In the genomic region with DNA sequence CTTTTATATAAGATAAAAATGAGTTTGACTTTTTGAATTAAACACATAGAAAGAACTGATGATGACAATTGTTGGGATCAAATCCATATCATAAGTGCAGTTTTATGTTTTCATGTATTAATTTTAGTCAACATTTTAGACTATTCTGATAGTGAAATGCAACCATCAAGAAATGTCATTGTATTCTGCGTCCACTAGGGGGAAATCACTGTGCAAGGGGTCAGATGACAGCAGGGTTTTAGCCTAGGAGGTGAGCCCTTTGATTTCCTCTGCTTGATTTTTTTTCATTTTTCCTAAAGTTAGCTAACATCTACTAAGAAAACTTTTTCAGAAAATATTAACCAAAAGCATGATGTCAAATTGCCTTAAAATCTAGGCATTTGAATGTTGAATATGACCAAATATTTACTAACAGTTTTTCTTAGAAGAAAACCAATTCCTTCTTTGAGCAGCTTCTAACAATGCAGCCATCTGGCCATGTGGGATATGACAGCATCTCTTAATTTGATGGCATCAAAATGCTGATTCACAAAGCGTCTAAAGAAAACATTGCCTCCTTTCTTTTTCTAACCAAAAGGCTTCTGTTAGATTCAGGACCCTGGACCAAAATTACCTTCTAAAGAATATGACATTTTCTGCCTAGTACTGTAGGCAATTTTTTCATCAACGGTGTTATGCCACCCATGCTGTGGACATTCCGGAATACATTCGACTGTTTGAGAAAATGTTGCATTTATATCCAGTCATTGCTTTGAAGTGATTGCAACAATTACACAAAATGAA, we compare ENCODE assay signal across 9 cellular contexts.
A peak's percentile ranks its signal among the peaks of the same experiment; 100 is the strongest.
DNase-seq lines count a peak whose midpoint lies in the region; ATAC-seq and TF ChIP-seq lines count a peak whose summit lies in the region.
"Had no signal": no experiment of that assay in that cellular context is flagged by ENCODE, and none has a peak within 500 bp of the region (broad histone marks: within the 10 kb centered on the region; RNA-seq: fewer than 3 reads in every experiment).

No MANE protein-coding gene starts in this region.

- H3K9me2 ChIP-seq in Karpas-422 (replicated peaks; ENCODE audit: insufficient read depth, low read length): no peaks in the 10 kb centered on the region

- H3K27me3 Mint-ChIP-seq in T-cell: no peaks in the 10 kb centered on the region
- no peaks in the 10 kb centered on the region for H3K27me3 Mint-ChIP-seq in CD4-positive, alpha-beta memory T cell
- H3K27me3 Mint-ChIP-seq: CD4-positive, CD25-positive, alpha-beta regulatory T cell had no signal

- intact Hi-C loops in ascending aorta (cut with DNase I): no loop called here
- intact Hi-C loops in mucosa of descending colon (cut with DNase I, micrococcal nuclease): no loop called here
- intact Hi-C loops in CD4-positive, alpha-beta memory T cell (cut with micrococcal nuclease): no loop called here

- H3K27ac ChIP-seq in Karpas-422 (ENCODE audit: low read length): no peak overlapping the region
- H3K27ac ChIP-seq in ascending aorta: no peak overlapping the region
- no peak overlapping the region for H3K27ac ChIP-seq in CD4-positive, alpha-beta memory T cell (ENCODE audit: low read depth, low read length)

- H3K79me2 ChIP-seq in Karpas-422 (ENCODE audit: low read length): no peaks in the 10 kb centered on the region

- no peak overlapping the region for H3K4me2 ChIP-seq in Karpas-422 (ENCODE audit: low read depth, low read length, poor library complexity, severe bottlenecking)

- peak; percentile 68 for ATAC-seq in GM21576 (IDR thresholded peaks at IDR 0.05; ENCODE audit: unreplicated experiment)
- ATAC-seq in mucosa of descending colon: peak; percentile 43
- ATAC-seq in T-cell (replicated peaks in 1 of 4): no peak

- no peaks in the 10 kb centered on the region for H3K36me3 Mint-ChIP-seq in T-cell
- H3K36me3 Mint-ChIP-seq in CD4-positive, alpha-beta memory T cell: no peaks in the 10 kb centered on the region
- H3K36me3 Mint-ChIP-seq: CD4-positive, CD25-positive, alpha-beta regulatory T cell had no signal

- H3K9me3 ChIP-seq in Karpas-422 (ENCODE audit: low read length) (no peaks in the 10 kb centered on the region), ascending aorta (no peaks in the 10 kb centered on the region), mucosa of descending colon (no peaks in the 10 kb centered on the region)
- H3K9me3 ChIP-seq in CD4-positive, alpha-beta memory T cell (ENCODE audit: control insufficient read depth in 1 of 2, low read length in 2 of 2): no peaks in the 10 kb centered on the region

- no peak overlapping the region for H3K9ac ChIP-seq in Karpas-422 (ENCODE audit: low read length)

- no peaks in the 10 kb centered on the region for H3K4me1 ChIP-seq in Karpas-422 (ENCODE audit: low read length)
- H3K4me1 ChIP-seq in ascending aorta: no peaks in the 10 kb centered on the region
- H3K4me1 ChIP-seq in mucosa of descending colon (ENCODE audit: low read depth): no peaks in the 10 kb centered on the region
- H3K4me1 ChIP-seq in CD4-positive, alpha-beta memory T cell (ENCODE audit: insufficient read depth, low read length): no peaks in the 10 kb centered on the region

- H3K36me3 ChIP-seq in Karpas-422 (ENCODE audit: insufficient read depth, low read length): no peaks in the 10 kb centered on the region
- no peaks in the 10 kb centered on the region for H3K36me3 ChIP-seq in ascending aorta
- H3K36me3 ChIP-seq in mucosa of descending colon (ENCODE audit: low read depth): no peaks in the 10 kb centered on the region
- no peaks in the 10 kb centered on the region for H3K36me3 ChIP-seq in CD4-positive, alpha-beta memory T cell (ENCODE audit: insufficient read depth, low read length)

- H4K20me1 ChIP-seq in Karpas-422 (ENCODE audit: insufficient read depth, low read depth, low read length): no peaks in the 10 kb centered on the region

- CTCF ChIA-PET in T-cell (lab: Charles Lee): no interaction called here
- CTCF ChIA-PET in CD4-positive, alpha-beta memory T cell (lab: Charles Lee; ENCODE audit: partially characterized antibody): interaction anchor here (0.5 kb wide), 1 partner anchor 826 kb away, joined by 3 read pairs; no protein-coding TSS in a partner anchor

- H3K27me3 ChIP-seq in Karpas-422 (ENCODE audit: low read length) (no peaks in the 10 kb centered on the region), ascending aorta (no peaks in the 10 kb centered on the region)
- H3K27me3 ChIP-seq in CD4-positive, alpha-beta memory T cell (ENCODE audit: insufficient read depth, low read length): no peaks in the 10 kb centered on the region

- H3K4me3 Mint-ChIP-seq in T-cell: no peak overlapping the region
- no peak overlapping the region for H3K4me3 Mint-ChIP-seq in CD4-positive, alpha-beta memory T cell
- H3K4me3 Mint-ChIP-seq: CD4-positive, CD25-positive, alpha-beta regulatory T cell had no signal

- H3K27ac Mint-ChIP-seq in T-cell: no peak overlapping the region
- H3K27ac Mint-ChIP-seq in CD4-positive, alpha-beta memory T cell: no peak overlapping the region
- H3K27ac Mint-ChIP-seq: CD4-positive, CD25-positive, alpha-beta regulatory T cell had no signal

- peaks cover 0 to 3% (median 0%) of the 10 kb centered on the region in 3 donors for H3K9me3 Mint-ChIP-seq in T-cell
- H3K9me3 Mint-ChIP-seq in CD4-positive, alpha-beta memory T cell: peaks cover 0 to 2% (median 0%) of the 10 kb centered on the region in 8 donors

- TF ChIP-seq CTCF in ascending aorta (IDR thresholded peaks at IDR 0.05) (peak in 2 of 3 experiments; percentile 21 to 42), mucosa of descending colon (IDR thresholded peaks at IDR 0.05) (no peak)

- no peak overlapping the region for H3K4me3 ChIP-seq in Karpas-422 (ENCODE audit: low read length)
- no peak overlapping the region for H3K4me3 ChIP-seq in ascending aorta
- H3K4me3 ChIP-seq in mucosa of descending colon: no peak overlapping the region
- no peak overlapping the region for H3K4me3 ChIP-seq in CD4-positive, alpha-beta memory T cell (ENCODE audit: low read length in 2 of 2)

- POLR2A ChIA-PET in T-cell (lab: Charles Lee): no interaction called here
- POLR2A ChIA-PET in CD4-positive, alpha-beta memory T cell (lab: Charles Lee; ENCODE audit: partially characterized antibody): no interaction called here

- no peak overlapping the region for H2AFZ ChIP-seq in Karpas-422 (ENCODE audit: low read length)

- no peaks in the 10 kb centered on the region for H3K4me1 Mint-ChIP-seq in T-cell
- H3K4me1 Mint-ChIP-seq in CD4-positive, alpha-beta memory T cell: no peaks in the 10 kb centered on the region

- peak; percentile 16 for DNase-seq in NCI-H1436 (lab: John Stamatoyannopoulos, UW)
- DNase-seq in NCI-H1436 treated with DMSO at 0.1 percent for 48 hours (lab: John Stamatoyannopoulos, UW): no peak
- peak; percentile 68 for DNase-seq in Karpas-422
- no peak for DNase-seq in ascending aorta (ENCODE audit: low spot score in 2 of 2)
- no peak for DNase-seq in mucosa of descending colon
- DNase-seq in T-cell: no peak
- DNase-seq in CD4-positive, alpha-beta memory T cell: no peak

Comparison
In these comparisons a context has a peak if more than half of its experiments do, and no peak if none do; other contexts are left out.
1. DNase-seq: peak in NCI-H1436 (single experiment) and Karpas-422 (single experiment); none in NCI-H1436 treated with DMSO at 0.1 percent for 48 hours (single experiment), ascending aorta (0 of 2), mucosa of descending colon (0 of 3), T-cell (0 of 34) and CD4-positive, alpha-beta memory T cell (0 of 5).
2. ATAC-seq: peak in GM21576 (single experiment) and mucosa of descending colon (single experiment); none in T-cell (0 of 4).